11 cellular contexts compared by ENCODE assay signal in the genomic region with DNA sequence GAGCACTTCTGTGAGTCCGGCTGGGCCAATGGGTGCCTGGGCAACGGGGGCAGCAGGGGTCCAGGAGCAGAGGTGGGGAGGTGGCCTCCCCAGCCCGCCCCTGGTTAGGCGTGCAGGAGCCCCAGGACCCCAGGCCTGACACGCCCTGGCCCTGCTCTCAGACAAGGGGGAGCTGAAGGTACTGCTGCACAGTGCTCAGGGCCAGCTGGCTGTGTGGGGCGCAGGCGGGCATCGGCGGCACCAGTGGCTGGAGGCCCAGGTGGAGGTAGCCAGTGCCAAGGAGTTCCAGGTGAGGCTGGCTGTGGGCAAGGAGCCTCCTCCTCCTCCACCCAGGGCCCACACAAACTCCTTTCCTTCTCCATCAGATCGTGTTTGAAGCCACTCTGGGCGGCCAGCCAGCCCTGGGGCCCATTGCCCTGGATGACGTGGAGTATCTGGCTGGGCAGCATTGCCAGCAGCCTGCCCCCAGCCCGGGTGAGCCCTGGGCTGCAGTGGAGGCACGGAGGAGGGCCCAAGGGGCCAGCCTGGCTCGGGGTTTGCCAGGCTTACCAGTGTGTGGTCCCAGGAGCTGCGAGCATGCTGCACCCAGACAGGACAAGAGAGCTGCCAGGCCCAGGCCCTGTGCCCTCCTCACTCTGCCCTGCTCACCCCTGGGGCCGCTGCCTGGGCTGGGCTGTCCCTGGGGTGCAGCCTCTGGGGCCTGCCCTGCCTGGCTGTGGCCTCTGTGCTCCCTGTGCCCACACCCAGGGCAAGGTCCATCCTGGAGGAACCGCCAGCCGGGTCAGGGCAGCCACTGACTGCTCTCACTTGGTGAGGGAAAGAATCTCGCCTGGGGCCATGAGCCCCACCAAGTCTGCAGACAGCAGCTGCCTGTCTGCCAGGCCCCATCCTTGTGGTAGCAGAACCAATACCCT. TPM values are rescaled to one million over a fixed set of nuclear protein-coding genes. Genes with fewer than 3 reads are reported as not detected.
A peak's percentile ranks its signal among the peaks of the same experiment; 100 is the strongest.
DNase-seq lines count a peak whose midpoint lies in the region; ATAC-seq, FAIRE-seq and TF ChIP-seq lines count a peak whose summit lies in the region.
"Had no signal": no experiment of that assay in that cellular context is flagged by ENCODE, and none has a peak within 500 bp of the region (broad histone marks: within the 10 kb centered on the region; RNA-seq: fewer than 3 reads in every experiment).

No MANE protein-coding gene starts in this region.

- intact Hi-C loops in HepG2 (cut with micrococcal nuclease; ENCODE audit: unreplicated experiment) = no loop called here

- no peak overlapping the region for H3K4me2 ChIP-seq in HepG2 (ENCODE audit: low read depth, low read length)

- 94% methylated on average over 10 of the region's 20 CpGs for WGBS in HepG2 (ENCODE audit: low lambda C conversion rate)

- FAIRE-seq in HepG2 (lab: Jason Lieb, UNC) = no peak

- CTCF ChIA-PET in HepG2 (lab: Yijun Ruan, JAX; ENCODE audit: low intra/inter-chr PET ratio, low total read pairs) = no interaction called here

- peaks cover 36% of the 10 kb centered on the region for H3K4me1 ChIP-seq in HepG2 (ENCODE audit: insufficient read depth, low read length)

- H3K9ac ChIP-seq in HepG2 (ENCODE audit: insufficient read depth, low read depth, low read length) = peak overlapping the region; percentile 40; the same call in 1 of the 2 replicates

- no peak for TF ChIP-seq POLR2A in HepG2 (IDR thresholded peaks at IDR 0.05; ENCODE audit: insufficient read depth in 1 of 2, low read depth in 2 of 2, low read length in 2 of 2)

- no peaks in the 10 kb centered on the region for H3K9me3 ChIP-seq in HepG2 (ENCODE audit: low read length)

- ATAC-seq in HepG2 = peak; percentile 47
- ATAC-seq in HG03280 (IDR thresholded peaks at IDR 0.05; ENCODE audit: unreplicated experiment) = no peak
- ATAC-seq: T-helper 17 cell had no signal

- no peak overlapping the region for H2AFZ ChIP-seq in HepG2 (ENCODE audit: low read length)

- DNase-seq in stimulated activated CD4-positive, alpha-beta T cell treated with anti-CD3 and anti-CD28 coated beads, Interleukin-15, amount 100 ng/mL, for 24 hours = peak; percentile 9
- no peak for DNase-seq in stimulated activated CD4-positive, alpha-beta T cell treated with anti-CD3 and anti-CD28 coated beads, Interleukin-1b, Interleukin-23, amount 100 ng/mL, for 48 hours
- peak; percentile 31 to 76 for DNase-seq in cardiac fibroblast (ENCODE audit: low read depth in 2 of 2)
- DNase-seq in HepG2 (ENCODE audit: low spot score) = no peak
- DNase-seq in NCI-H82 treated with DMSO at 0.1 percent for 48 hours (lab: John Stamatoyannopoulos, UW; ENCODE audit: unreplicated experiment) = no peak
- DNase-seq in activated gamma-delta T cell (lab: John Stamatoyannopoulos, UW) = no peak
- DNase-seq in activated CD4-positive, alpha-beta T cell treated with anti-CD3 and anti-CD28 coated beads for 4 hours = no peak
- DNase-seq: CD4-positive, CD25-positive, alpha-beta regulatory T cell; islet precursor cell had no signal

- no peaks in the 10 kb centered on the region for H3K27me3 ChIP-seq in HepG2 (ENCODE audit: control insufficient read depth in 1 of 2, insufficient read depth in 2 of 2, low read length in 2 of 2)

- TF ChIP-seq EP300 in HepG2 (IDR thresholded peaks at IDR 0.05; ENCODE audit: low read depth in 2 of 2, low read length in 2 of 2) (no peak), HepG2 (CRISPR knock-in tag; IDR thresholded peaks at IDR 0.05; ENCODE audit: borderline replicate concordance) (no peak)

- peaks cover 17 to 35% of the 10 kb centered on the region in 2 experiments for H3K36me3 ChIP-seq in HepG2 (replicated peaks in 1 of 2; ENCODE audit: control insufficient read depth in 1 of 2, insufficient read depth in 2 of 2, low read length in 2 of 2)

- no TSS peak for BruUV-seq in HepG2 (replicated peaks; lab: Mats Ljungman, UMichigan)

- TF ChIP-seq RAD21 in HepG2 (CRISPR knock-in tag; IDR thresholded peaks at IDR 0.05) = no peak; the same call in 1 of the 2 replicates

- POLR2A ChIA-PET in HepG2 (lab: Yijun Ruan, JAX) = interaction anchor here (0.8 to 5.0 kb wide), 6 partner anchors 7 to 43 kb away, joined by 3 to 29 read pairs (median 4); a partner anchor contains a TSS

- H4K20me1 ChIP-seq in HepG2 (ENCODE audit: insufficient read depth, low read length) = no peaks in the 10 kb centered on the region

- H3K79me2 ChIP-seq in HepG2 (ENCODE audit: insufficient read depth, low read length) = peaks cover 6% of the 10 kb centered on the region

- in situ Hi-C loops in HepG2 (cut with HindIII; ENCODE audit: extremely low pct_ligation_motif_present, low pct_unique_long_range_greater_than_20kb) = no loop called here

- TF ChIP-seq CTCF in cardiac fibroblast (IDR thresholded peaks at IDR 0.05; ENCODE audit: low read depth, low read length) (no peak), HepG2 (CRISPR knock-in tag; IDR thresholded peaks at IDR 0.05) (no peak)

- H3K4me3 ChIP-seq in cardiac fibroblast (replicated peaks in 1 of 2; ENCODE audit: low read depth in 2 of 2, low read length in 2 of 2) (no peak overlapping the region), HepG2 (replicated peaks in 1 of 3; ENCODE audit: insufficient read depth in 1 of 3, low read depth in 2 of 3, low read length in 3 of 3) (no peak overlapping the region)

- peak overlapping the region; percentile 26 for H3K27ac ChIP-seq in HepG2 (ENCODE audit: extremely low read length, insufficient read depth, low read length)

RNA-seq across cellular contexts. Expression of a gene that starts 7.0 kb away (rescaled TPM):
- 1.2 and 6.0 TPM in 2 replicates for total RNA-seq in HepG2 (2016; rRNA removed; fragmentation: Illumina TruSeq; extraction: Trizol)
- 1.7 and 2.2 TPM in 2 replicates for total RNA-seq in HepG2 (2016; cell fraction: cytosol; rRNA removed; fragmentation: Illumina TruSeq; extraction: Trizol; ENCODE audit: low read depth)
- 1.0 and 7.5 TPM in 2 replicates for total RNA-seq in HepG2 (2016; cell fraction: insoluble cytoplasmic fraction; rRNA removed; fragmentation: Illumina TruSeq; extraction: Trizol)
- total RNA-seq in HepG2 (2016; cell fraction: membrane; rRNA removed; fragmentation: Illumina TruSeq; extraction: Trizol) = 0.83 and 1.1 TPM in 2 replicates
- 7.7 and 10.7 TPM in 2 replicates for total RNA-seq in HepG2 (2016; cell fraction: nucleus; rRNA removed; fragmentation: Illumina TruSeq; extraction: Trizol)
- 6.8 and 7.9 TPM in 2 replicates for polyA plus RNA-seq in HepG2 (2011; rRNA removed)
- 1.2 and 2.6 TPM in 2 replicates for polyA plus RNA-seq in HepG2 (2011; cell fraction: cytosol; rRNA removed)
- polyA plus RNA-seq in HepG2 (2011; cell fraction: nucleus; rRNA removed) = 170 and 232 TPM in 2 replicates
- 6.5 and 6.7 TPM in 2 replicates for polyA plus RNA-seq in HepG2 (2012)
- polyA plus RNA-seq in HepG2 (2016; cell fraction: cytosol; fragmentation: Illumina TruSeq; extraction: Trizol; ENCODE audit: low read depth) = 0.48 and 0.49 TPM in 2 replicates
- 1.2 and 1.3 TPM in 2 replicates for polyA plus RNA-seq in HepG2 (2016; cell fraction: insoluble cytoplasmic fraction; fragmentation: Illumina TruSeq; extraction: Trizol; ENCODE audit: low read depth)
- 0.57 and 0.68 TPM in 2 replicates for polyA plus RNA-seq in HepG2 (2016; cell fraction: membrane; fragmentation: Illumina TruSeq; extraction: Trizol; ENCODE audit: low read depth)
- polyA plus RNA-seq in HepG2 (2016; cell fraction: nucleus; fragmentation: Illumina TruSeq; extraction: Trizol; ENCODE audit: insufficient read depth, low read depth) = 32.1 and 33.9 TPM in 2 replicates
- 0.96 and 2.4 TPM in 2 replicates for polyA minus RNA-seq in HepG2 (2011; rRNA and poly(A)+ RNA removed; ENCODE audit: low replicate concordance)
- 0.69 and 1.2 TPM in 2 replicates for polyA minus RNA-seq in HepG2 (2011; cell fraction: cytosol; rRNA and poly(A)+ RNA removed)
- 8.8 and 10.9 TPM in 2 replicates for polyA minus RNA-seq in HepG2 (2011; cell fraction: nucleus; rRNA and poly(A)+ RNA removed)

RNA-seq across cellular contexts. Expression of a gene that starts 7.0 kb away (rescaled TPM):
- total RNA-seq in HepG2 (2016; rRNA removed; fragmentation: Illumina TruSeq; extraction: Trizol) = 379 and 474 TPM in 2 replicates
- total RNA-seq in HepG2 (2016; cell fraction: cytosol; rRNA removed; fragmentation: Illumina TruSeq; extraction: Trizol; ENCODE audit: low read depth) = 152 and 180 TPM in 2 replicates
- 390 and 529 TPM in 2 replicates for total RNA-seq in HepG2 (2016; cell fraction: insoluble cytoplasmic fraction; rRNA removed; fragmentation: Illumina TruSeq; extraction: Trizol)
- 186 and 193 TPM in 2 replicates for total RNA-seq in HepG2 (2016; cell fraction: membrane; rRNA removed; fragmentation: Illumina TruSeq; extraction: Trizol)
- total RNA-seq in HepG2 (2016; cell fraction: nucleus; rRNA removed; fragmentation: Illumina TruSeq; extraction: Trizol) = 157 and 160 TPM in 2 replicates
- polyA plus RNA-seq in HepG2 (2011; rRNA removed) = 235 and 269 TPM in 2 replicates
- 392 and 430 TPM in 2 replicates for polyA plus RNA-seq in HepG2 (2011; cell fraction: cytosol; rRNA removed)
- 129 and 177 TPM in 2 replicates for polyA plus RNA-seq in HepG2 (2011; cell fraction: nucleus; rRNA removed)
- polyA plus RNA-seq in HepG2 (2012) = 257 and 326 TPM in 2 replicates
- 191 and 202 TPM in 2 replicates for polyA plus RNA-seq in HepG2 (2016; cell fraction: cytosol; fragmentation: Illumina TruSeq; extraction: Trizol; ENCODE audit: low read depth)
- 553 and 620 TPM in 2 replicates for polyA plus RNA-seq in HepG2 (2016; cell fraction: insoluble cytoplasmic fraction; fragmentation: Illumina TruSeq; extraction: Trizol; ENCODE audit: low read depth)
- polyA plus RNA-seq in HepG2 (2016; cell fraction: membrane; fragmentation: Illumina TruSeq; extraction: Trizol; ENCODE audit: low read depth) = 198 and 200 TPM in 2 replicates
- 307 and 322 TPM in 2 replicates for polyA plus RNA-seq in HepG2 (2016; cell fraction: nucleus; fragmentation: Illumina TruSeq; extraction: Trizol; ENCODE audit: insufficient read depth, low read depth)
- 34.3 and 99.7 TPM in 2 replicates for polyA minus RNA-seq in HepG2 (2011; rRNA and poly(A)+ RNA removed; ENCODE audit: low replicate concordance)
- 87.8 and 91.0 TPM in 2 replicates for polyA minus RNA-seq in HepG2 (2011; cell fraction: cytosol; rRNA and poly(A)+ RNA removed)
- 84.2 and 94.6 TPM in 2 replicates for polyA minus RNA-seq in HepG2 (2011; cell fraction: nucleus; rRNA and poly(A)+ RNA removed)

RNA-seq across cellular contexts. Expression of a gene that starts 9.9 kb away (rescaled TPM):
- total RNA-seq in HepG2 (2016; rRNA removed; fragmentation: Illumina TruSeq; extraction: Trizol) = 155 and 192 TPM in 2 replicates
- total RNA-seq in HepG2 (2016; cell fraction: cytosol; rRNA removed; fragmentation: Illumina TruSeq; extraction: Trizol; ENCODE audit: low read depth) = 102 and 115 TPM in 2 replicates
- total RNA-seq in HepG2 (2016; cell fraction: insoluble cytoplasmic fraction; rRNA removed; fragmentation: Illumina TruSeq; extraction: Trizol) = 166 and 201 TPM in 2 replicates
- 119 and 147 TPM in 2 replicates for total RNA-seq in HepG2 (2016; cell fraction: membrane; rRNA removed; fragmentation: Illumina TruSeq; extraction: Trizol)
- total RNA-seq in HepG2 (2016; cell fraction: nucleus; rRNA removed; fragmentation: Illumina TruSeq; extraction: Trizol) = 76.8 and 86.8 TPM in 2 replicates
- polyA plus RNA-seq in HepG2 (2011; rRNA removed) = 184 and 189 TPM in 2 replicates
- polyA plus RNA-seq in HepG2 (2011; cell fraction: cytosol; rRNA removed) = 184 and 289 TPM in 2 replicates
- 352 and 483 TPM in 2 replicates for polyA plus RNA-seq in HepG2 (2011; cell fraction: nucleus; rRNA removed)
- 109 and 121 TPM in 2 replicates for polyA plus RNA-seq in HepG2 (2012)
- 97.4 and 122 TPM in 2 replicates for polyA plus RNA-seq in HepG2 (2016; cell fraction: cytosol; fragmentation: Illumina TruSeq; extraction: Trizol; ENCODE audit: low read depth)
- polyA plus RNA-seq in HepG2 (2016; cell fraction: insoluble cytoplasmic fraction; fragmentation: Illumina TruSeq; extraction: Trizol; ENCODE audit: low read depth) = 136 and 146 TPM in 2 replicates
- polyA plus RNA-seq in HepG2 (2016; cell fraction: membrane; fragmentation: Illumina TruSeq; extraction: Trizol; ENCODE audit: low read depth) = 95.2 and 109 TPM in 2 replicates
- 167 and 176 TPM in 2 replicates for polyA plus RNA-seq in HepG2 (2016; cell fraction: nucleus; fragmentation: Illumina TruSeq; extraction: Trizol; ENCODE audit: insufficient read depth, low read depth)
- polyA minus RNA-seq in HepG2 (2011; rRNA and poly(A)+ RNA removed; ENCODE audit: low replicate concordance) = 32.0 and 34.3 TPM in 2 replicates
- 21.5 and 26.7 TPM in 2 replicates for polyA minus RNA-seq in HepG2 (2011; cell fraction: cytosol; rRNA and poly(A)+ RNA removed)
- 33.4 and 39.9 TPM in 2 replicates for polyA minus RNA-seq in HepG2 (2011; cell fraction: nucleus; rRNA and poly(A)+ RNA removed)

RNA-seq across cellular contexts. Expression of a gene that starts 16.8 kb away (rescaled TPM):
- total RNA-seq in HepG2 (2016; rRNA removed; fragmentation: Illumina TruSeq; extraction: Trizol) = 0.48 and 1.1 TPM in 2 replicates
- total RNA-seq in HepG2 (2016; cell fraction: cytosol; rRNA removed; fragmentation: Illumina TruSeq; extraction: Trizol; ENCODE audit: low read depth) = 0.61 and 0.71 TPM in 2 replicates
- total RNA-seq in HepG2 (2016; cell fraction: insoluble cytoplasmic fraction; rRNA removed; fragmentation: Illumina TruSeq; extraction: Trizol) = 0.30 and 1.00 TPM in 2 replicates
- 0.59 and 0.90 TPM in 2 replicates for total RNA-seq in HepG2 (2016; cell fraction: membrane; rRNA removed; fragmentation: Illumina TruSeq; extraction: Trizol)
- 1.0 TPM in 2 replicates for total RNA-seq in HepG2 (2016; cell fraction: nucleus; rRNA removed; fragmentation: Illumina TruSeq; extraction: Trizol)
- polyA plus RNA-seq in HepG2 (2011; rRNA removed) = 1.2 and 1.4 TPM in 2 replicates
- polyA plus RNA-seq in HepG2 (2011; cell fraction: cytosol; rRNA removed) = 0.45 and 0.97 TPM in 2 replicates
- 22.1 and 27.9 TPM in 2 replicates for polyA plus RNA-seq in HepG2 (2011; cell fraction: nucleus; rRNA removed)
- 2.2 TPM in 2 replicates for polyA plus RNA-seq in HepG2 (2012)
- polyA plus RNA-seq in HepG2 (2016; cell fraction: cytosol; fragmentation: Illumina TruSeq; extraction: Trizol; ENCODE audit: low read depth) = 0.40 and 0.78 TPM in 2 replicates
- 0.61 and 0.74 TPM in 2 replicates for polyA plus RNA-seq in HepG2 (2016; cell fraction: insoluble cytoplasmic fraction; fragmentation: Illumina TruSeq; extraction: Trizol; ENCODE audit: low read depth)
- polyA plus RNA-seq in HepG2 (2016; cell fraction: membrane; fragmentation: Illumina TruSeq; extraction: Trizol; ENCODE audit: low read depth) = 0.52 and 0.76 TPM in 2 replicates
- 4.1 and 4.6 TPM in 2 replicates for polyA plus RNA-seq in HepG2 (2016; cell fraction: nucleus; fragmentation: Illumina TruSeq; extraction: Trizol; ENCODE audit: insufficient read depth, low read depth)
- polyA minus RNA-seq in HepG2 (2011; rRNA and poly(A)+ RNA removed; ENCODE audit: low replicate concordance) = 0.77 and 1.1 TPM in 2 replicates
- polyA minus RNA-seq in HepG2 (2011; cell fraction: cytosol; rRNA and poly(A)+ RNA removed) = 1.5 and 1.8 TPM in 2 replicates
- 3.0 and 3.3 TPM in 2 replicates for polyA minus RNA-seq in HepG2 (2011; cell fraction: nucleus; rRNA and poly(A)+ RNA removed)

RNA-seq across cellular contexts. Expression of a gene that starts 27.2 kb away (rescaled TPM):
- 13.4 and 13.6 TPM in 2 replicates for total RNA-seq in HepG2 (2016; rRNA removed; fragmentation: Illumina TruSeq; extraction: Trizol)
- 2.6 and 2.9 TPM in 2 replicates for total RNA-seq in HepG2 (2016; cell fraction: cytosol; rRNA removed; fragmentation: Illumina TruSeq; extraction: Trizol; ENCODE audit: low read depth)
- 12.1 and 13.9 TPM in 2 replicates for total RNA-seq in HepG2 (2016; cell fraction: insoluble cytoplasmic fraction; rRNA removed; fragmentation: Illumina TruSeq; extraction: Trizol)
- 4.8 and 6.0 TPM in 2 replicates for total RNA-seq in HepG2 (2016; cell fraction: membrane; rRNA removed; fragmentation: Illumina TruSeq; extraction: Trizol)
- total RNA-seq in HepG2 (2016; cell fraction: nucleus; rRNA removed; fragmentation: Illumina TruSeq; extraction: Trizol) = 10.7 and 13.3 TPM in 2 replicates
- polyA plus RNA-seq in HepG2 (2011; rRNA removed) = 12.4 and 15.5 TPM in 2 replicates
- 8.6 and 12.5 TPM in 2 replicates for polyA plus RNA-seq in HepG2 (2011; cell fraction: cytosol; rRNA removed)
- polyA plus RNA-seq in HepG2 (2011; cell fraction: nucleus; rRNA removed) = 30.8 and 35.5 TPM in 2 replicates
- 7.0 and 8.7 TPM in 2 replicates for polyA plus RNA-seq in HepG2 (2012)
- polyA plus RNA-seq in HepG2 (2016; cell fraction: cytosol; fragmentation: Illumina TruSeq; extraction: Trizol; ENCODE audit: low read depth) = 1.7 and 2.3 TPM in 2 replicates
- 11.2 and 13.9 TPM in 2 replicates for polyA plus RNA-seq in HepG2 (2016; cell fraction: insoluble cytoplasmic fraction; fragmentation: Illumina TruSeq; extraction: Trizol; ENCODE audit: low read depth)
- polyA plus RNA-seq in HepG2 (2016; cell fraction: membrane; fragmentation: Illumina TruSeq; extraction: Trizol; ENCODE audit: low read depth) = 3.5 and 4.0 TPM in 2 replicates
- polyA plus RNA-seq in HepG2 (2016; cell fraction: nucleus; fragmentation: Illumina TruSeq; extraction: Trizol; ENCODE audit: insufficient read depth, low read depth) = 24.7 and 26.6 TPM in 2 replicates
- polyA minus RNA-seq in HepG2 (2011; rRNA and poly(A)+ RNA removed; ENCODE audit: low replicate concordance) = 25.6 and 44.8 TPM in 2 replicates
- 10.1 and 12.2 TPM in 2 replicates for polyA minus RNA-seq in HepG2 (2011; cell fraction: cytosol; rRNA and poly(A)+ RNA removed)
- polyA minus RNA-seq in HepG2 (2011; cell fraction: nucleus; rRNA and poly(A)+ RNA removed) = 13.0 and 15.2 TPM in 2 replicates

Comparison
In these comparisons a context has a peak if more than half of its experiments do, and no peak if none do; other contexts are left out.
1. DNase-seq: peak in stimulated activated CD4-positive, alpha-beta T cell treated with anti-CD3 and anti-CD28 coated beads, Interleukin-15, amount 100 ng/mL, for 24 hours (single experiment) and cardiac fibroblast (2 of 2); none in stimulated activated CD4-positive, alpha-beta T cell treated with anti-CD3 and anti-CD28 coated beads, Interleukin-1b, Interleukin-23, amount 100 ng/mL, for 48 hours (single experiment), HepG2 (single experiment), NCI-H82 treated with DMSO at 0.1 percent for 48 hours (single experiment), activated gamma-delta T cell (single experiment) and activated CD4-positive, alpha-beta T cell treated with anti-CD3 and anti-CD28 coated beads for 4 hours (0 of 2).